Comparison of ENCODE assay signal across 1 cellular context in the genomic region with DNA sequence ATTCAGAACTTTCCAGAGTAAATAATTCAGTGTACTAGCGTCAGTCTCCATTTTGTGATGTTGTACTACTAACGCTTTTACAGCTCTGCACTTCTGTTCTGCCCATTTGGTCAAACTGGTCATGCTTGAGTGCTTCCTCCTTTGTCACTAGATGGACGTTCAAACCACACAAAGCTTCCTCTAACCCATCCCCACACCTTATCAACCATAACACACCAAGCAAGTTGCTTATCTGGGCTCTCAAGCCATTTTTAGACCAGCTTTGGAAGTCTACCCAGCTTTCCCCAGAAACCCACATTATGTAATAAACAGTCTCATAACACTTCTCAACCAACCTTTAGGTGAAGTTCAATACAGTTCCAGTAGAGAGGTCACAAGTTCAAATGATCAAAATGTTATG.
TF ChIP-seq lines count a peak whose summit lies in the region.

No MANE protein-coding gene starts in this region.

TF ChIP-seq in K562, 482 proteins besides CTCF, POLR2A, EP300 and RAD21 (continued from another document and continues in another):
- TF ChIP-seq ZEB2 (IDR thresholded peaks at IDR 0.05) (peak; percentile 76), ETV5 (CRISPR knock-in tag; IDR thresholded peaks at IDR 0.05; ENCODE audit: low read depth) (no peak), ZNF174 (CRISPR knock-in tag; IDR thresholded peaks at IDR 0.05) (no peak), DMBX1 (CRISPR knock-in tag; IDR thresholded peaks at IDR 0.05; ENCODE audit: borderline replicate concordance) (peak; percentile 60; the same call in 1 of the 2 replicates), CEBPB (tag; IDR thresholded peaks at IDR 0.05) (peak; percentile 59), BRD9 (IDR thresholded peaks at IDR 0.05; ENCODE audit: low read depth, partially characterized antibody) (peak; percentile 83), PCBP1 (IDR thresholded peaks at IDR 0.05; ENCODE audit: low read depth, low read length, poor library complexity, severe bottlenecking) (no peak), MIER1 (IDR thresholded peaks at IDR 0.05; ENCODE audit: low read depth) (0 out of 2 replicates have a peak, but pooled peaks have one; percentile 50), POLR2H (tag; IDR thresholded peaks at IDR 0.05; ENCODE audit: low read depth) (no peak), MYNN (IDR thresholded peaks at IDR 0.05) (peak; percentile 76; the same call in 1 of the 2 replicates), MYNN (CRISPR knock-in tag; IDR thresholded peaks at IDR 0.05) (no peak), ZNF232 (CRISPR knock-in tag; IDR thresholded peaks at IDR 0.05) (no peak), BRCA1 (IDR thresholded peaks at IDR 0.05) (no peak), BRCA1 (CRISPR knock-in tag; IDR thresholded peaks at IDR 0.05) (no peak), HSF4 (CRISPR knock-in tag; IDR thresholded peaks at IDR 0.05; ENCODE audit: borderline replicate concordance) (no peak), EZH2 (IDR thresholded peaks at IDR 0.05; ENCODE audit: borderline replicate concordance, low read depth, low read length) (no peak), SMARCB1 (IDR thresholded peaks at IDR 0.05; ENCODE audit: insufficient read length, low read depth) (no peak), ZFP36 (IDR thresholded peaks at IDR 0.05; ENCODE audit: low read depth, low read length, partially characterized antibody) (no peak), PPARD (CRISPR knock-in tag; IDR thresholded peaks at IDR 0.05) (no peak), MCM2 (IDR thresholded peaks at IDR 0.05; ENCODE audit: low read depth) (no peak), GTF2A2 (tag; IDR thresholded peaks at IDR 0.05) (no peak), RCOR1 (IDR thresholded peaks at IDR 0.05; ENCODE audit: borderline replicate concordance in 1 of 2, low read depth in 2 of 2, low read length in 2 of 2) (peak in 1 of 2 experiments; percentile 80; a peak in 1 of 4 replicates), NR4A1 (CRISPR knock-in tag; IDR thresholded peaks at IDR 0.05) (no peak), NR4A1 (tag; IDR thresholded peaks at IDR 0.05) (no peak), SMC3 (conservative IDR thresholded peaks at IDR 0.05; ENCODE audit: insufficient read depth, low read depth, low read length) (no peak), MYC (IDR thresholded peaks at IDR 0.05; ENCODE audit: low read depth, low read length) (no peak), MYC (CRISPR knock-in tag; IDR thresholded peaks at IDR 0.05; ENCODE audit: borderline replicate concordance, low read depth) (no peak), NFXL1 (CRISPR knock-in tag; IDR thresholded peaks at IDR 0.05) (no peak), CREM (IDR thresholded peaks at IDR 0.05; ENCODE audit: low read depth) (peak; percentile 48), SMARCE1 (IDR thresholded peaks at IDR 0.05) (peak; percentile 95), PHF8 (IDR thresholded peaks at IDR 0.05; ENCODE audit: borderline replicate concordance, low read length) (no peak), BHLHE40 (IDR thresholded peaks at IDR 0.05; ENCODE audit: low read length) (no peak; the same call in 1 of the 2 replicates)
- TF ChIP-seq, protein P1, sequence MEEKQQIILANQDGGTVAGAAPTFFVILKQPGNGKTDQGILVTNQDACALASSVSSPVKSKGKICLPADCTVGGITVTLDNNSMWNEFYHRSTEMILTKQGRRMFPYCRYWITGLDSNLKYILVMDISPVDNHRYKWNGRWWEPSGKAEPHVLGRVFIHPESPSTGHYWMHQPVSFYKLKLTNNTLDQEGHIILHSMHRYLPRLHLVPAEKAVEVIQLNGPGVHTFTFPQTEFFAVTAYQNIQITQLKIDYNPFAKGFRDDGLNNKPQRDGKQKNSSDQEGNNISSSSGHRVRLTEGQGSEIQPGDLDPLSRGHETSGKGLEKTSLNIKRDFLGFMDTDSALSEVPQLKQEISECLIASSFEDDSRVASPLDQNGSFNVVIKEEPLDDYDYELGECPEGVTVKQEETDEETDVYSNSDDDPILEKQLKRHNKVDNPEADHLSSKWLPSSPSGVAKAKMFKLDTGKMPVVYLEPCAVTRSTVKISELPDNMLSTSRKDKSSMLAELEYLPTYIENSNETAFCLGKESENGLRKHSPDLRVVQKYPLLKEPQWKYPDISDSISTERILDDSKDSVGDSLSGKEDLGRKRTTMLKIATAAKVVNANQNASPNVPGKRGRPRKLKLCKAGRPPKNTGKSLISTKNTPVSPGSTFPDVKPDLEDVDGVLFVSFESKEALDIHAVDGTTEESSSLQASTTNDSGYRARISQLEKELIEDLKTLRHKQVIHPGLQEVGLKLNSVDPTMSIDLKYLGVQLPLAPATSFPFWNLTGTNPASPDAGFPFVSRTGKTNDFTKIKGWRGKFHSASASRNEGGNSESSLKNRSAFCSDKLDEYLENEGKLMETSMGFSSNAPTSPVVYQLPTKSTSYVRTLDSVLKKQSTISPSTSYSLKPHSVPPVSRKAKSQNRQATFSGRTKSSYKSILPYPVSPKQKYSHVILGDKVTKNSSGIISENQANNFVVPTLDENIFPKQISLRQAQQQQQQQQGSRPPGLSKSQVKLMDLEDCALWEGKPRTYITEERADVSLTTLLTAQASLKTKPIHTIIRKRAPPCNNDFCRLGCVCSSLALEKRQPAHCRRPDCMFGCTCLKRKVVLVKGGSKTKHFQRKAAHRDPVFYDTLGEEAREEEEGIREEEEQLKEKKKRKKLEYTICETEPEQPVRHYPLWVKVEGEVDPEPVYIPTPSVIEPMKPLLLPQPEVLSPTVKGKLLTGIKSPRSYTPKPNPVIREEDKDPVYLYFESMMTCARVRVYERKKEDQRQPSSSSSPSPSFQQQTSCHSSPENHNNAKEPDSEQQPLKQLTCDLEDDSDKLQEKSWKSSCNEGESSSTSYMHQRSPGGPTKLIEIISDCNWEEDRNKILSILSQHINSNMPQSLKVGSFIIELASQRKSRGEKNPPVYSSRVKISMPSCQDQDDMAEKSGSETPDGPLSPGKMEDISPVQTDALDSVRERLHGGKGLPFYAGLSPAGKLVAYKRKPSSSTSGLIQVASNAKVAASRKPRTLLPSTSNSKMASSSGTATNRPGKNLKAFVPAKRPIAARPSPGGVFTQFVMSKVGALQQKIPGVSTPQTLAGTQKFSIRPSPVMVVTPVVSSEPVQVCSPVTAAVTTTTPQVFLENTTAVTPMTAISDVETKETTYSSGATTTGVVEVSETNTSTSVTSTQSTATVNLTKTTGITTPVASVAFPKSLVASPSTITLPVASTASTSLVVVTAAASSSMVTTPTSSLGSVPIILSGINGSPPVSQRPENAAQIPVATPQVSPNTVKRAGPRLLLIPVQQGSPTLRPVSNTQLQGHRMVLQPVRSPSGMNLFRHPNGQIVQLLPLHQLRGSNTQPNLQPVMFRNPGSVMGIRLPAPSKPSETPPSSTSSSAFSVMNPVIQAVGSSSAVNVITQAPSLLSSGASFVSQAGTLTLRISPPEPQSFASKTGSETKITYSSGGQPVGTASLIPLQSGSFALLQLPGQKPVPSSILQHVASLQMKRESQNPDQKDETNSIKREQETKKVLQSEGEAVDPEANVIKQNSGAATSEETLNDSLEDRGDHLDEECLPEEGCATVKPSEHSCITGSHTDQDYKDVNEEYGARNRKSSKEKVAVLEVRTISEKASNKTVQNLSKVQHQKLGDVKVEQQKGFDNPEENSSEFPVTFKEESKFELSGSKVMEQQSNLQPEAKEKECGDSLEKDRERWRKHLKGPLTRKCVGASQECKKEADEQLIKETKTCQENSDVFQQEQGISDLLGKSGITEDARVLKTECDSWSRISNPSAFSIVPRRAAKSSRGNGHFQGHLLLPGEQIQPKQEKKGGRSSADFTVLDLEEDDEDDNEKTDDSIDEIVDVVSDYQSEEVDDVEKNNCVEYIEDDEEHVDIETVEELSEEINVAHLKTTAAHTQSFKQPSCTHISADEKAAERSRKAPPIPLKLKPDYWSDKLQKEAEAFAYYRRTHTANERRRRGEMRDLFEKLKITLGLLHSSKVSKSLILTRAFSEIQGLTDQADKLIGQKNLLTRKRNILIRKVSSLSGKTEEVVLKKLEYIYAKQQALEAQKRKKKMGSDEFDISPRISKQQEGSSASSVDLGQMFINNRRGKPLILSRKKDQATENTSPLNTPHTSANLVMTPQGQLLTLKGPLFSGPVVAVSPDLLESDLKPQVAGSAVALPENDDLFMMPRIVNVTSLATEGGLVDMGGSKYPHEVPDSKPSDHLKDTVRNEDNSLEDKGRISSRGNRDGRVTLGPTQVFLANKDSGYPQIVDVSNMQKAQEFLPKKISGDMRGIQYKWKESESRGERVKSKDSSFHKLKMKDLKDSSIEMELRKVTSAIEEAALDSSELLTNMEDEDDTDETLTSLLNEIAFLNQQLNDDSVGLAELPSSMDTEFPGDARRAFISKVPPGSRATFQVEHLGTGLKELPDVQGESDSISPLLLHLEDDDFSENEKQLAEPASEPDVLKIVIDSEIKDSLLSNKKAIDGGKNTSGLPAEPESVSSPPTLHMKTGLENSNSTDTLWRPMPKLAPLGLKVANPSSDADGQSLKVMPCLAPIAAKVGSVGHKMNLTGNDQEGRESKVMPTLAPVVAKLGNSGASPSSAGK (IDR thresholded peaks at IDR 0.05), result no peak; the same call in 1 of the 2 replicates
- TF ChIP-seq, protein P2, sequence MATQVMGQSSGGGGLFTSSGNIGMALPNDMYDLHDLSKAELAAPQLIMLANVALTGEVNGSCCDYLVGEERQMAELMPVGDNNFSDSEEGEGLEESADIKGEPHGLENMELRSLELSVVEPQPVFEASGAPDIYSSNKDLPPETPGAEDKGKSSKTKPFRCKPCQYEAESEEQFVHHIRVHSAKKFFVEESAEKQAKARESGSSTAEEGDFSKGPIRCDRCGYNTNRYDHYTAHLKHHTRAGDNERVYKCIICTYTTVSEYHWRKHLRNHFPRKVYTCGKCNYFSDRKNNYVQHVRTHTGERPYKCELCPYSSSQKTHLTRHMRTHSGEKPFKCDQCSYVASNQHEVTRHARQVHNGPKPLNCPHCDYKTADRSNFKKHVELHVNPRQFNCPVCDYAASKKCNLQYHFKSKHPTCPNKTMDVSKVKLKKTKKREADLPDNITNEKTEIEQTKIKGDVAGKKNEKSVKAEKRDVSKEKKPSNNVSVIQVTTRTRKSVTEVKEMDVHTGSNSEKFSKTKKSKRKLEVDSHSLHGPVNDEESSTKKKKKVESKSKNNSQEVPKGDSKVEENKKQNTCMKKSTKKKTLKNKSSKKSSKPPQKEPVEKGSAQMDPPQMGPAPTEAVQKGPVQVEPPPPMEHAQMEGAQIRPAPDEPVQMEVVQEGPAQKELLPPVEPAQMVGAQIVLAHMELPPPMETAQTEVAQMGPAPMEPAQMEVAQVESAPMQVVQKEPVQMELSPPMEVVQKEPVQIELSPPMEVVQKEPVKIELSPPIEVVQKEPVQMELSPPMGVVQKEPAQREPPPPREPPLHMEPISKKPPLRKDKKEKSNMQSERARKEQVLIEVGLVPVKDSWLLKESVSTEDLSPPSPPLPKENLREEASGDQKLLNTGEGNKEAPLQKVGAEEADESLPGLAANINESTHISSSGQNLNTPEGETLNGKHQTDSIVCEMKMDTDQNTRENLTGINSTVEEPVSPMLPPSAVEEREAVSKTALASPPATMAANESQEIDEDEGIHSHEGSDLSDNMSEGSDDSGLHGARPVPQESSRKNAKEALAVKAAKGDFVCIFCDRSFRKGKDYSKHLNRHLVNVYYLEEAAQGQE (CRISPR knock-in tag; IDR thresholded peaks at IDR 0.05; ENCODE audit: low read depth), result no peak
- TF ChIP-seq, protein P3, sequence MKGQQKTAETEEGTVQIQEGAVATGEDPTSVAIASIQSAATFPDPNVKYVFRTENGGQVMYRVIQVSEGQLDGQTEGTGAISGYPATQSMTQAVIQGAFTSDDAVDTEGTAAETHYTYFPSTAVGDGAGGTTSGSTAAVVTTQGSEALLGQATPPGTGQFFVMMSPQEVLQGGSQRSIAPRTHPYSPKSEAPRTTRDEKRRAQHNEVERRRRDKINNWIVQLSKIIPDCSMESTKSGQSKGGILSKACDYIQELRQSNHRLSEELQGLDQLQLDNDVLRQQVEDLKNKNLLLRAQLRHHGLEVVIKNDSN (CRISPR knock-in tag; IDR thresholded peaks at IDR 0.05), result no peak
- TF ChIP-seq, protein P4, sequence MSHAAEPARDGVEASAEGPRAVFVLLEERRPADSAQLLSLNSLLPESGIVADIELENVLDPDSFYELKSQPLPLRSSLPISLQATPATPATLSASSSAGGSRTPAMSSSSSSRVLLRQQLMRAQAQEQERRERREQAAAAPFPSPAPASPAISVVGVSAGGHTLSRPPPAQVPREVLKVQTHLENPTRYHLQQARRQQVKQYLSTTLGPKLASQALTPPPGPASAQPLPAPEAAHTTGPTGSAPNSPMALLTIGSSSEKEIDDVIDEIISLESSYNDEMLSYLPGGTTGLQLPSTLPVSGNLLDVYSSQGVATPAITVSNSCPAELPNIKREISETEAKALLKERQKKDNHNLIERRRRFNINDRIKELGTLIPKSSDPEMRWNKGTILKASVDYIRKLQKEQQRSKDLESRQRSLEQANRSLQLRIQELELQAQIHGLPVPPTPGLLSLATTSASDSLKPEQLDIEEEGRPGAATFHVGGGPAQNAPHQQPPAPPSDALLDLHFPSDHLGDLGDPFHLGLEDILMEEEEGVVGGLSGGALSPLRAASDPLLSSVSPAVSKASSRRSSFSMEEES (CRISPR knock-in tag; IDR thresholded peaks at IDR 0.05), result no peak
- TF ChIP-seq, protein P5, sequence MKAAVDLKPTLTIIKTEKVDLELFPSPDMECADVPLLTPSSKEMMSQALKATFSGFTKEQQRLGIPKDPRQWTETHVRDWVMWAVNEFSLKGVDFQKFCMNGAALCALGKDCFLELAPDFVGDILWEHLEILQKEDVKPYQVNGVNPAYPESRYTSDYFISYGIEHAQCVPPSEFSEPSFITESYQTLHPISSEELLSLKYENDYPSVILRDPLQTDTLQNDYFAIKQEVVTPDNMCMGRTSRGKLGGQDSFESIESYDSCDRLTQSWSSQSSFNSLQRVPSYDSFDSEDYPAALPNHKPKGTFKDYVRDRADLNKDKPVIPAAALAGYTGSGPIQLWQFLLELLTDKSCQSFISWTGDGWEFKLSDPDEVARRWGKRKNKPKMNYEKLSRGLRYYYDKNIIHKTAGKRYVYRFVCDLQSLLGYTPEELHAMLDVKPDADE (conservative IDR thresholded peaks at IDR 0.05; ENCODE audit: control insufficient read depth, low read depth, low read length), result no peak
- TF ChIP-seq, protein P6, sequence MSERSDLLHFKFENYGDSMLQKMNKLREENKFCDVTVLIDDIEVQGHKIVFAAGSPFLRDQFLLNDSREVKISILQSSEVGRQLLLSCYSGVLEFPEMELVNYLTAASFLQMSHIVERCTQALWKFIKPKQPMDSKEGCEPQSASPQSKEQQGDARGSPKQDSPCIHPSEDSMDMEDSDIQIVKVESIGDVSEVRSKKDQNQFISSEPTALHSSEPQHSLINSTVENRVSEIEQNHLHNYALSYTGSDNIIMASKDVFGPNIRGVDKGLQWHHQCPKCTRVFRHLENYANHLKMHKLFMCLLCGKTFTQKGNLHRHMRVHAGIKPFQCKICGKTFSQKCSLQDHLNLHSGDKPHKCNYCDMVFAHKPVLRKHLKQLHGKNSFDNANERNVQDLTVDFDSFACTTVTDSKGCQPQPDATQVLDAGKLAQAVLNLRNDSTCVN (CRISPR knock-in tag; IDR thresholded peaks at IDR 0.05), result no peak
- TF ChIP-seq, protein P7, sequence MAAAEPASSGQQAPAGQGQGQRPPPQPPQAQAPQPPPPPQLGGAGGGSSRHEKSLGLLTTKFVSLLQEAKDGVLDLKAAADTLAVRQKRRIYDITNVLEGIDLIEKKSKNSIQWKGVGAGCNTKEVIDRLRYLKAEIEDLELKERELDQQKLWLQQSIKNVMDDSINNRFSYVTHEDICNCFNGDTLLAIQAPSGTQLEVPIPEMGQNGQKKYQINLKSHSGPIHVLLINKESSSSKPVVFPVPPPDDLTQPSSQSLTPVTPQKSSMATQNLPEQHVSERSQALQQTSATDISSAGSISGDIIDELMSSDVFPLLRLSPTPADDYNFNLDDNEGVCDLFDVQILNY (CRISPR knock-in tag; IDR thresholded peaks at IDR 0.05), result no peak
